37 cellular contexts compared by ENCODE assay signal in genomic region chr18:12434541-12434929, GRCh38. TPM values are rescaled to one million over a fixed set of nuclear protein-coding genes. Genes with fewer than 3 reads are reported as not detected.
"Had no signal": no experiment of that assay in that cellular context is flagged by ENCODE, and none has a peak within 500 bp of the region (broad histone marks: within the 10 kb centered on the region; RNA-seq: fewer than 3 reads in every experiment).

No MANE protein-coding gene starts in this region.

- DNase-seq: activated CD4-positive, alpha-beta memory T cell treated with anti-CD3 and anti-CD28 coated beads for 36 hours; activated CD4-positive, alpha-beta T cell treated with anti-CD3 and anti-CD28 coated beads for 36 hours; activated CD4-positive, alpha-beta T cell treated with anti-CD3 and anti-CD28 coated beads, Interleukin-2, amount 10 ng/mL, durations not matched to agents 24 days and 14 days; activated CD4-positive, CD25-positive, alpha-beta regulatory T cell; activated CD4-positive, CD25-positive, alpha-beta regulatory T cell treated with anti-CD3 and anti-CD28 coated beads, Interleukin-2, amount 50 U/mL, for 72 hours; activated CD8-positive, alpha-beta memory T cell treated with anti-CD3 and anti-CD28 coated beads, Interleukin-2, amount 10 ng/mL, durations not matched to agents 7 days and 5 days; activated CD8-positive, alpha-beta memory T cell treated with anti-CD3 and anti-CD28 coated beads, Interleukin-2, amount 50 U/mL, for 4 hours; activated CD8-positive, alpha-beta T cell treated with anti-CD3 and anti-CD28 coated beads, Interleukin-2, amount 10 ng/mL, durations not matched to agents 7 days and 5 days; activated effector memory CD4-positive, alpha-beta T cell treated with anti-CD3 and anti-CD28 coated beads, Interleukin-2, amount 50 U/mL, for 16 hours; activated naive CD4-positive, alpha-beta T cell treated with anti-CD3 and anti-CD28 coated beads for 36 hours; activated naive CD8-positive, alpha-beta T cell treated with anti-CD3 and anti-CD28 coated beads for 36 hours; activated naive CD8-positive, alpha-beta T cell treated with anti-CD3 and anti-CD28 coated beads, Interleukin-2, amount 50 U/mL, for 24 hours; activated T-cell treated with anti-CD3 and anti-CD28 coated beads, Interleukin-2, amount 50 U/mL, for 1 hour; activated T-cell treated with anti-CD3 and anti-CD28 coated beads, Interleukin-2, amount 50 U/mL, for 48 hours; adrenal gland; amygdala; aorta; body of pancreas; caudate nucleus; cortex of kidney; dermis blood vessel endothelial cell; effector CD4-positive, alpha-beta T cell; effector memory CD8-positive, alpha-beta T cell; erythroblast; foreskin keratinocyte; gastrocnemius medialis; glutamatergic neuron; T-cell; T-helper 17 cell; T1000; WERI-Rb-1 had no signal

- H3K4me1 ChIP-seq: adrenal gland, body of pancreas, esophagus muscularis mucosa, foreskin keratinocyte, gastrocnemius medialis had no signal

- H3K36me3 Mint-ChIP-seq: activated naive CD4-positive, alpha-beta T cell treated with anti-CD3 and anti-CD28 coated beads, Interleukin-2, amount 50 U/mL, for 24 hours; T-cell had no signal

- ATAC-seq: activated CD4-positive, alpha-beta T cell treated with anti-CD3 and anti-CD28 coated beads for 36 hours; activated CD8-positive, alpha-beta memory T cell treated with anti-CD3 and anti-CD28 coated beads, Interleukin-2, amount 10 ng/mL, durations not matched to agents 7 days and 5 days; activated CD8-positive, alpha-beta T cell treated with anti-CD3 and anti-CD28 coated beads, Interleukin-2, amount 10 ng/mL, durations not matched to agents 7 days and 5 days; activated naive CD8-positive, alpha-beta T cell treated with anti-CD3 and anti-CD28 coated beads, Interleukin-2, amount 50 U/mL, for 24 hours; body of pancreas; effector memory CD8-positive, alpha-beta T cell; foreskin keratinocyte; gastrocnemius medialis; T-cell; T-helper 17 cell had no signal

- H3K9me3 ChIP-seq: adrenal gland, body of pancreas, esophagus muscularis mucosa, gastrocnemius medialis had no signal

- H3K27me3 Mint-ChIP-seq: activated CD4-positive, alpha-beta memory T cell treated with anti-CD3 and anti-CD28 coated beads for 36 hours; activated CD4-positive, alpha-beta T cell treated with anti-CD3 and anti-CD28 coated beads for 36 hours; activated CD4-positive, alpha-beta T cell treated with anti-CD3 and anti-CD28 coated beads, Interleukin-2, amount 10 ng/mL, durations not matched to agents 24 days and 14 days; activated CD8-positive, alpha-beta memory T cell treated with anti-CD3 and anti-CD28 coated beads, Interleukin-2, amount 10 ng/mL, durations not matched to agents 7 days and 5 days; activated naive CD4-positive, alpha-beta T cell treated with anti-CD3 and anti-CD28 coated beads, Interleukin-2, amount 50 U/mL, for 24 hours; activated naive CD8-positive, alpha-beta T cell treated with anti-CD3 and anti-CD28 coated beads for 36 hours; activated naive CD8-positive, alpha-beta T cell treated with anti-CD3 and anti-CD28 coated beads, Interleukin-2, amount 50 U/mL, for 24 hours; T-cell; T-helper 17 cell had no signal

- H3K27me3 ChIP-seq: adrenal gland, body of pancreas, esophagus muscularis mucosa, foreskin keratinocyte, gastrocnemius medialis had no signal

- H3K36me3 ChIP-seq: gastrocnemius medialis had no signal

- FAIRE-seq: colon had no signal

- H3K9me3 Mint-ChIP-seq: activated CD4-positive, alpha-beta memory T cell treated with anti-CD3 and anti-CD28 coated beads for 36 hours; activated CD4-positive, alpha-beta T cell treated with anti-CD3 and anti-CD28 coated beads, Interleukin-2, amount 10 ng/mL, durations not matched to agents 24 days and 14 days; activated naive CD4-positive, alpha-beta T cell treated with anti-CD3 and anti-CD28 coated beads for 36 hours; activated naive CD4-positive, alpha-beta T cell treated with anti-CD3 and anti-CD28 coated beads, Interleukin-2, amount 50 U/mL, for 24 hours; activated naive CD8-positive, alpha-beta T cell treated with anti-CD3 and anti-CD28 coated beads for 36 hours; activated naive CD8-positive, alpha-beta T cell treated with anti-CD3 and anti-CD28 coated beads, Interleukin-2, amount 50 U/mL, for 24 hours; activated T-helper 1 cell treated with anti-CD3 and anti-CD28 coated beads, Interleukin-12 subunit alpha, Interleukin-12 subunit beta, Interleukin-2, Interleukin-4 antibody, amounts not matched to agents 30 ng/mL and 10 ng/mL and 1 ng/mL, durations not matched to agents 14 hours and 24 hours and 36 hours; activated T-helper 2 cell treated with anti-CD3 and anti-CD28 coated beads, Interferon-gamma antibody, Interleukin-2, Interleukin-4, amounts not matched to agents 10 μg/mL and 5 μg/mL and 100 μg/mL, durations not matched to agents 14 hours and 24 hours and 36 hours; T-cell; T-helper 2 cell treated with Interferon-gamma antibody and Interleukin-4, amounts not matched to agents 5 μg/mL and 100 μg/mL, for 36 hours had no signal

- H3K4me1 Mint-ChIP-seq: activated CD4-positive, alpha-beta T cell treated with anti-CD3 and anti-CD28 coated beads for 36 hours; activated CD8-positive, alpha-beta memory T cell treated with anti-CD3 and anti-CD28 coated beads, Interleukin-2, amount 10 ng/mL, durations not matched to agents 7 days and 5 days; activated naive CD4-positive, alpha-beta T cell treated with anti-CD3 and anti-CD28 coated beads, Interleukin-2, amount 50 U/mL, for 24 hours; T-cell; T-helper 17 cell had no signal

- H3K4me3 Mint-ChIP-seq: activated CD4-positive, alpha-beta memory T cell treated with anti-CD3 and anti-CD28 coated beads for 36 hours; activated CD4-positive, alpha-beta T cell treated with anti-CD3 and anti-CD28 coated beads for 36 hours; activated CD4-positive, alpha-beta T cell treated with anti-CD3 and anti-CD28 coated beads, Interleukin-2, amount 10 ng/mL, durations not matched to agents 24 days and 14 days; activated CD8-positive, alpha-beta memory T cell treated with anti-CD3 and anti-CD28 coated beads, Interleukin-2, amount 10 ng/mL, durations not matched to agents 7 days and 5 days; activated CD8-positive, alpha-beta T cell treated with anti-CD3 and anti-CD28 coated beads, Interleukin-2, amount 10 ng/mL, durations not matched to agents 7 days and 5 days; activated naive CD4-positive, alpha-beta T cell treated with anti-CD3 and anti-CD28 coated beads for 36 hours; activated naive CD4-positive, alpha-beta T cell treated with anti-CD3 and anti-CD28 coated beads, Interleukin-2, amount 50 U/mL, for 24 hours; activated naive CD8-positive, alpha-beta T cell treated with anti-CD3 and anti-CD28 coated beads for 36 hours; activated naive CD8-positive, alpha-beta T cell treated with anti-CD3 and anti-CD28 coated beads, Interleukin-2, amount 50 U/mL, for 24 hours; activated T-helper 1 cell treated with anti-CD3 and anti-CD28 coated beads, Interleukin-12 subunit alpha, Interleukin-12 subunit beta, Interleukin-2, Interleukin-4 antibody, amounts not matched to agents 30 ng/mL and 10 ng/mL and 1 ng/mL, durations not matched to agents 14 hours and 24 hours and 36 hours; effector memory CD8-positive, alpha-beta T cell; T-cell; T-helper 17 cell; T-helper 2 cell treated with Interferon-gamma antibody and Interleukin-4, amounts not matched to agents 5 μg/mL and 100 μg/mL, for 36 hours had no signal

- H3K4me3 ChIP-seq: adrenal gland, body of pancreas, esophagus muscularis mucosa, gastrocnemius medialis had no signal

- H3K27ac Mint-ChIP-seq: activated CD4-positive, alpha-beta memory T cell treated with anti-CD3 and anti-CD28 coated beads for 36 hours; activated CD4-positive, alpha-beta T cell treated with anti-CD3 and anti-CD28 coated beads for 36 hours; activated CD4-positive, alpha-beta T cell treated with anti-CD3 and anti-CD28 coated beads, Interleukin-2, amount 10 ng/mL, durations not matched to agents 24 days and 14 days; activated CD8-positive, alpha-beta memory T cell treated with anti-CD3 and anti-CD28 coated beads, Interleukin-2, amount 10 ng/mL, durations not matched to agents 7 days and 5 days; activated CD8-positive, alpha-beta T cell treated with anti-CD3 and anti-CD28 coated beads, Interleukin-2, amount 10 ng/mL, durations not matched to agents 7 days and 5 days; activated naive CD4-positive, alpha-beta T cell treated with anti-CD3 and anti-CD28 coated beads for 36 hours; activated naive CD4-positive, alpha-beta T cell treated with anti-CD3 and anti-CD28 coated beads, Interleukin-2, amount 50 U/mL, for 24 hours; activated naive CD8-positive, alpha-beta T cell treated with anti-CD3 and anti-CD28 coated beads for 36 hours; activated naive CD8-positive, alpha-beta T cell treated with anti-CD3 and anti-CD28 coated beads, Interleukin-2, amount 50 U/mL, for 24 hours; activated T-helper 1 cell treated with anti-CD3 and anti-CD28 coated beads, Interleukin-12 subunit alpha, Interleukin-12 subunit beta, Interleukin-2, Interleukin-4 antibody, amounts not matched to agents 30 ng/mL and 10 ng/mL and 1 ng/mL, durations not matched to agents 14 hours and 24 hours and 36 hours; activated T-helper 2 cell treated with anti-CD3 and anti-CD28 coated beads, Interferon-gamma antibody, Interleukin-2, Interleukin-4, amounts not matched to agents 10 μg/mL and 5 μg/mL and 100 μg/mL, durations not matched to agents 14 hours and 24 hours and 36 hours; effector memory CD8-positive, alpha-beta T cell; T-cell; T-helper 17 cell; T-helper 2 cell treated with Interferon-gamma antibody and Interleukin-4, amounts not matched to agents 5 μg/mL and 100 μg/mL, for 36 hours had no signal

- H3K27ac ChIP-seq: adrenal gland, body of pancreas, esophagus muscularis mucosa, foreskin keratinocyte, gastrocnemius medialis, WERI-Rb-1 had no signal

RNA-seq across cellular contexts. Expression of gene PRELID3A, which starts 26.8 kb away (rescaled TPM):
- total RNA-seq: body of pancreas had no signal
